In the genomic region with DNA sequence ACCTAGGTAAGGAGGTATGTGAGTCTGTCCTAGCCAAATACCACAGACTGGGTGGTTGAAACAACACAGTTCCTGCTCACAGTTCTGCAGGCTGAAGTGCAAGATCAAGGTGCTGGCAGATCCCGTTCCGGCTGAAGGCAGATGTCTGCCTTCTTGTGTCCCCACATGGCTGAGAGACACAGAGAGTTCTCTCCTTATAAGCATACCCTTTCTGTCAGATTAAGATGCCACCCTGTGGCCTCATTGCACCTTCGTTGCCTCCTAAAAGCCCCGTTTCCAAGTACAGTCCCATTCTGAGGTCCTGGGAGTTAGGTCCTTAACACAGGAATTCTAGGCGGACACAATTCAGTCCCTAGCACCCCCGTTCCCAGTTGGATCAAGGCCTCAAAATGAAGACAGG, we compare ENCODE assay signal across 36 cellular contexts.
"Had no signal": no experiment of that assay in that cellular context is flagged by ENCODE, and none has a peak within 500 bp of the region (broad histone marks: within the 10 kb centered on the region; RNA-seq: fewer than 3 reads in every experiment).

No MANE protein-coding gene starts in this region.

- H3K27me3 Mint-ChIP-seq: activated B cell treated with CpG ODN at 0.5 μM for 24 hours; activated CD4-positive, alpha-beta memory T cell treated with anti-CD3 and anti-CD28 coated beads, Interleukin-2, amount 10 ng/mL, durations not matched to agents 7 days and 5 days; activated CD4-positive, alpha-beta T cell treated with anti-CD3 and anti-CD28 coated beads, Interleukin-2, amount 10 ng/mL, durations not matched to agents 24 days and 14 days; activated CD8-positive, alpha-beta memory T cell treated with anti-CD3 and anti-CD28 coated beads, Interleukin-2, amount 10 ng/mL, durations not matched to agents 7 days and 5 days; activated naive CD4-positive, alpha-beta T cell treated with anti-CD3 and anti-CD28 coated beads, Interleukin-2, amount 10 ng/mL, durations not matched to agents 7 days and 5 days; activated naive CD4-positive, alpha-beta T cell treated with anti-CD3 and anti-CD28 coated beads, Interleukin-2, amount 50 U/mL, for 24 hours; activated naive CD8-positive, alpha-beta T cell; activated naive CD8-positive, alpha-beta T cell treated with anti-CD3 and anti-CD28 coated beads, Interleukin-2, amount 10 ng/mL, durations not matched to agents 7 days and 5 days; activated naive CD8-positive, alpha-beta T cell treated with anti-CD3 and anti-CD28 coated beads, Interleukin-2, amount 50 U/mL, for 24 hours; activated T-cell treated with anti-CD3 and anti-CD28 coated beads, Interleukin-2, amount 50 U/mL, for 24 hours had no signal

- H3K4me1 Mint-ChIP-seq: activated B cell treated with CpG ODN at 0.5 μM for 24 hours; activated CD8-positive, alpha-beta memory T cell treated with anti-CD3 and anti-CD28 coated beads, Interleukin-2, amount 10 ng/mL, durations not matched to agents 7 days and 5 days; activated naive CD4-positive, alpha-beta T cell treated with anti-CD3 and anti-CD28 coated beads, Interleukin-2, amount 10 ng/mL, durations not matched to agents 7 days and 5 days had no signal

- H3K4me1 ChIP-seq: ascending aorta, body of pancreas, breast epithelium had no signal

- H3K27ac Mint-ChIP-seq: activated B cell treated with CpG ODN at 0.5 μM for 24 hours; activated CD4-positive, alpha-beta memory T cell treated with anti-CD3 and anti-CD28 coated beads, Interleukin-2, amount 10 ng/mL, durations not matched to agents 7 days and 5 days; activated CD4-positive, alpha-beta T cell treated with anti-CD3 and anti-CD28 coated beads, Interleukin-2, amount 10 ng/mL, durations not matched to agents 24 days and 14 days; activated CD8-positive, alpha-beta memory T cell treated with anti-CD3 and anti-CD28 coated beads, Interleukin-2, amount 10 ng/mL, durations not matched to agents 7 days and 5 days; activated CD8-positive, alpha-beta T cell treated with anti-CD3 and anti-CD28 coated beads, Interleukin-2, amount 10 ng/mL, durations not matched to agents 7 days and 5 days; activated naive CD4-positive, alpha-beta T cell treated with anti-CD3 and anti-CD28 coated beads, Interleukin-2, amount 10 ng/mL, durations not matched to agents 7 days and 5 days; activated naive CD4-positive, alpha-beta T cell treated with anti-CD3 and anti-CD28 coated beads, Interleukin-2, amount 50 U/mL, for 24 hours; activated naive CD8-positive, alpha-beta T cell; activated naive CD8-positive, alpha-beta T cell treated with anti-CD3 and anti-CD28 coated beads, Interleukin-2, amount 10 ng/mL, durations not matched to agents 7 days and 5 days; activated naive CD8-positive, alpha-beta T cell treated with anti-CD3 and anti-CD28 coated beads, Interleukin-2, amount 50 U/mL, for 24 hours; activated T-cell treated with anti-CD3 and anti-CD28 coated beads, Interleukin-2, amount 50 U/mL, for 24 hours; activated T-helper 2 cell treated with anti-CD3 and anti-CD28 coated beads, Interferon-gamma antibody, Interleukin-2, Interleukin-4, amounts not matched to agents 10 μg/mL and 5 μg/mL and 100 μg/mL, durations not matched to agents 14 hours and 24 hours and 36 hours; T-helper 1 cell treated with Interleukin-12 subunit alpha and Interleukin-12 subunit beta and Interleukin-4 antibody, amounts not matched to agents 30 μg/mL and 1 μg/mL, for 36 hours; T-helper 2 cell treated with Interferon-gamma antibody and Interleukin-4, amounts not matched to agents 5 μg/mL and 100 μg/mL, for 36 hours had no signal

- FAIRE-seq: TTC549 had no signal

- H3K27ac ChIP-seq: ascending aorta, body of pancreas, brain microvascular endothelial cell, breast epithelium, VCaP had no signal

- H3K27me3 ChIP-seq: ascending aorta, body of pancreas, brain microvascular endothelial cell, breast epithelium had no signal

- H3K4me3 ChIP-seq: ascending aorta, body of pancreas, breast epithelium had no signal

- ATAC-seq: activated CD8-positive, alpha-beta memory T cell treated with anti-CD3 and anti-CD28 coated beads, Interleukin-2, amount 10 ng/mL, durations not matched to agents 7 days and 5 days; activated CD8-positive, alpha-beta T cell treated with anti-CD3 and anti-CD28 coated beads, Interleukin-2, amount 10 ng/mL, durations not matched to agents 7 days and 5 days; activated naive CD8-positive, alpha-beta T cell treated with anti-CD3 and anti-CD28 coated beads, Interleukin-2, amount 50 U/mL, for 24 hours; body of pancreas had no signal

- H3K9me3 ChIP-seq: ascending aorta, body of pancreas had no signal

- H3K4me3 Mint-ChIP-seq: activated B cell treated with CpG ODN at 0.5 μM for 24 hours; activated CD4-positive, alpha-beta memory T cell treated with anti-CD3 and anti-CD28 coated beads, Interleukin-2, amount 10 ng/mL, durations not matched to agents 7 days and 5 days; activated CD4-positive, alpha-beta T cell treated with anti-CD3 and anti-CD28 coated beads, Interleukin-2, amount 10 ng/mL, durations not matched to agents 24 days and 14 days; activated CD8-positive, alpha-beta memory T cell treated with anti-CD3 and anti-CD28 coated beads, Interleukin-2, amount 10 ng/mL, durations not matched to agents 7 days and 5 days; activated CD8-positive, alpha-beta T cell treated with anti-CD3 and anti-CD28 coated beads, Interleukin-2, amount 10 ng/mL, durations not matched to agents 7 days and 5 days; activated naive CD4-positive, alpha-beta T cell treated with anti-CD3 and anti-CD28 coated beads, Interleukin-2, amount 10 ng/mL, durations not matched to agents 7 days and 5 days; activated naive CD4-positive, alpha-beta T cell treated with anti-CD3 and anti-CD28 coated beads, Interleukin-2, amount 50 U/mL, for 24 hours; activated naive CD8-positive, alpha-beta T cell; activated naive CD8-positive, alpha-beta T cell treated with anti-CD3 and anti-CD28 coated beads, Interleukin-2, amount 10 ng/mL, durations not matched to agents 7 days and 5 days; activated naive CD8-positive, alpha-beta T cell treated with anti-CD3 and anti-CD28 coated beads, Interleukin-2, amount 50 U/mL, for 24 hours; activated T-cell treated with anti-CD3 and anti-CD28 coated beads, Interleukin-2, amount 50 U/mL, for 24 hours; T-helper 1 cell treated with Interleukin-12 subunit alpha and Interleukin-12 subunit beta and Interleukin-4 antibody, amounts not matched to agents 30 μg/mL and 1 μg/mL, for 36 hours; T-helper 2 cell treated with Interferon-gamma antibody and Interleukin-4, amounts not matched to agents 5 μg/mL and 100 μg/mL, for 36 hours had no signal

- DNase-seq: activated B cell treated with CpG ODN at 0.5 μM for 24 hours; activated CD4-positive, alpha-beta memory T cell treated with anti-CD3 and anti-CD28 coated beads, Interleukin-2, amount 10 ng/mL, durations not matched to agents 7 days and 5 days; activated CD4-positive, alpha-beta T cell treated with anti-CD3 and anti-CD28 coated beads for 4 hours; activated CD4-positive, alpha-beta T cell treated with anti-CD3 and anti-CD28 coated beads, Interleukin-2, amount 10 ng/mL, durations not matched to agents 24 days and 14 days; activated CD4-positive, alpha-beta T cell treated with anti-CD3 and anti-CD28 coated beads, Interleukin-2, amount 50 U/mL, for 1 hour; activated CD4-positive, alpha-beta T cell treated with anti-CD3 and anti-CD28 coated beads, Interleukin-2, amount 50 U/mL, for 48 hours; activated CD4-positive, CD25-positive, alpha-beta regulatory T cell treated with anti-CD3 and anti-CD28 coated beads, Interleukin-2, amount 50 U/mL, for 72 hours; activated CD8-positive, alpha-beta memory T cell treated with anti-CD3 and anti-CD28 coated beads for 24 hours; activated CD8-positive, alpha-beta memory T cell treated with anti-CD3 and anti-CD28 coated beads, Interleukin-2, amount 10 ng/mL, durations not matched to agents 7 days and 5 days; activated CD8-positive, alpha-beta memory T cell treated with anti-CD3 and anti-CD28 coated beads, Interleukin-2, amount 50 U/mL, for 48 hours; activated CD8-positive, alpha-beta T cell treated with anti-CD3 and anti-CD28 coated beads, Interleukin-2, amount 10 ng/mL, durations not matched to agents 7 days and 5 days; activated effector memory CD4-positive, alpha-beta T cell treated with Interleukin-2 at 50 U/mL for 16 hours; activated gamma-delta T cell; activated naive CD4-positive, alpha-beta T cell treated with anti-CD3 and anti-CD28 coated beads, Interleukin-2, amount 10 ng/mL, durations not matched to agents 7 days and 5 days; activated naive CD4-positive, alpha-beta T cell treated with Interleukin-2 at 50 U/mL for 16 hours; activated naive CD8-positive, alpha-beta T cell treated with anti-CD3 and anti-CD28 coated beads, Interleukin-2, amount 10 ng/mL, durations not matched to agents 7 days and 5 days; activated naive CD8-positive, alpha-beta T cell treated with anti-CD3 and anti-CD28 coated beads, Interleukin-2, amount 50 U/mL, for 24 hours; activated T-cell treated with anti-CD3 and anti-CD28 coated beads, Interleukin-2, amount 50 U/mL, for 24 hours; activated T-cell treated with anti-CD3 and anti-CD28 coated beads, Interleukin-2, amount 50 U/mL, for 48 hours; amygdala; anterior cingulate cortex; body of pancreas; brain microvascular endothelial cell; central memory CD4-positive, alpha-beta T cell; T-helper 1 cell; T-helper 2 cell; T-helper 9 cell had no signal

- H3K9me3 Mint-ChIP-seq: activated B cell treated with CpG ODN at 0.5 μM for 24 hours; activated CD4-positive, alpha-beta memory T cell treated with anti-CD3 and anti-CD28 coated beads, Interleukin-2, amount 10 ng/mL, durations not matched to agents 7 days and 5 days; activated CD4-positive, alpha-beta T cell treated with anti-CD3 and anti-CD28 coated beads, Interleukin-2, amount 10 ng/mL, durations not matched to agents 24 days and 14 days; activated naive CD4-positive, alpha-beta T cell treated with anti-CD3 and anti-CD28 coated beads, Interleukin-2, amount 10 ng/mL, durations not matched to agents 7 days and 5 days; activated naive CD4-positive, alpha-beta T cell treated with anti-CD3 and anti-CD28 coated beads, Interleukin-2, amount 50 U/mL, for 24 hours; activated naive CD8-positive, alpha-beta T cell treated with anti-CD3 and anti-CD28 coated beads, Interleukin-2, amount 10 ng/mL, durations not matched to agents 7 days and 5 days; activated naive CD8-positive, alpha-beta T cell treated with anti-CD3 and anti-CD28 coated beads, Interleukin-2, amount 50 U/mL, for 24 hours; activated T-cell treated with anti-CD3 and anti-CD28 coated beads, Interleukin-2, amount 50 U/mL, for 24 hours; activated T-helper 2 cell treated with anti-CD3 and anti-CD28 coated beads, Interferon-gamma antibody, Interleukin-2, Interleukin-4, amounts not matched to agents 10 μg/mL and 5 μg/mL and 100 μg/mL, durations not matched to agents 14 hours and 24 hours and 36 hours; T-helper 1 cell treated with Interleukin-12 subunit alpha and Interleukin-12 subunit beta and Interleukin-4 antibody, amounts not matched to agents 30 μg/mL and 1 μg/mL, for 36 hours; T-helper 2 cell treated with Interferon-gamma antibody and Interleukin-4, amounts not matched to agents 5 μg/mL and 100 μg/mL, for 36 hours had no signal

- H3K36me3 ChIP-seq: ascending aorta, breast epithelium had no signal
